Comparison of ENCODE assay signal across 39 cellular contexts in genomic region chr19:54412877-54413276, GRCh38. TPM values are rescaled to one million over a fixed set of nuclear protein-coding genes. Genes with fewer than 3 reads are reported as not detected.
"Had no signal": no experiment of that assay in that cellular context is flagged by ENCODE, and none has a peak within 500 bp of the region (broad histone marks: within the 10 kb centered on the region; RNA-seq: fewer than 3 reads in every experiment).

No MANE protein-coding gene starts in this region.

- H3K9me3 ChIP-seq: ascending aorta had no signal

- H3K4me3 Mint-ChIP-seq: activated CD4-positive, alpha-beta memory T cell treated with anti-CD3 and anti-CD28 coated beads, Interleukin-2, amount 10 ng/mL, durations not matched to agents 7 days and 5 days; activated CD4-positive, alpha-beta T cell treated with anti-CD3 and anti-CD28 coated beads for 36 hours; activated CD4-positive, alpha-beta T cell treated with anti-CD3 and anti-CD28 coated beads, Interleukin-2, amount 10 ng/mL, durations not matched to agents 7 days and 5 days; activated CD8-positive, alpha-beta memory T cell treated with anti-CD3 and anti-CD28 coated beads, Interleukin-2, amount 10 ng/mL, durations not matched to agents 7 days and 5 days; activated CD8-positive, alpha-beta T cell treated with anti-CD3 and anti-CD28 coated beads, Interleukin-2, amount 10 ng/mL, durations not matched to agents 7 days and 5 days; activated naive CD4-positive, alpha-beta T cell treated with anti-CD3 and anti-CD28 coated beads, Interleukin-2, amount 10 ng/mL, durations not matched to agents 7 days and 5 days; activated naive CD4-positive, alpha-beta T cell treated with anti-CD3 and anti-CD28 coated beads, Interleukin-2, amount 50 U/mL, for 24 hours; activated naive CD8-positive, alpha-beta T cell; activated naive CD8-positive, alpha-beta T cell treated with anti-CD3 and anti-CD28 coated beads, Interleukin-2, amount 10 ng/mL, durations not matched to agents 7 days and 5 days; activated naive CD8-positive, alpha-beta T cell treated with anti-CD3 and anti-CD28 coated beads, Interleukin-2, amount 50 U/mL, for 24 hours; activated T-cell treated with anti-CD3 and anti-CD28 coated beads, Interleukin-2, amount 50 U/mL, for 24 hours; central memory CD8-positive, alpha-beta T cell; T-helper 1 cell treated with Interleukin-12 subunit alpha and Interleukin-12 subunit beta and Interleukin-4 antibody, amounts not matched to agents 30 μg/mL and 1 μg/mL, for 36 hours; T-helper 2 cell treated with Interferon-gamma antibody and Interleukin-4, amounts not matched to agents 5 μg/mL and 100 μg/mL, for 36 hours had no signal

- FAIRE-seq: bronchial epithelial cell, TTC549 had no signal

- H3K27ac ChIP-seq: ascending aorta, cardiac muscle cell, VCaP had no signal

- ATAC-seq: activated CD4-positive, alpha-beta T cell treated with anti-CD3 and anti-CD28 coated beads for 36 hours; activated CD4-positive, CD25-positive, alpha-beta regulatory T cell treated with anti-CD3 and anti-CD28 coated beads, Interleukin-2, amount 50 U/mL, for 24 hours; activated CD8-positive, alpha-beta memory T cell treated with anti-CD3 and anti-CD28 coated beads, Interleukin-2, amount 10 ng/mL, durations not matched to agents 7 days and 5 days; activated CD8-positive, alpha-beta T cell treated with anti-CD3 and anti-CD28 coated beads, Interleukin-2, amount 10 ng/mL, durations not matched to agents 7 days and 5 days; activated naive CD8-positive, alpha-beta T cell treated with anti-CD3 and anti-CD28 coated beads, Interleukin-2, amount 50 U/mL, for 24 hours had no signal

- DNase-seq: activated CD4-positive, alpha-beta memory T cell treated with anti-CD3 and anti-CD28 coated beads, Interleukin-2, amount 10 ng/mL, durations not matched to agents 7 days and 5 days; activated CD4-positive, alpha-beta T cell treated with anti-CD3 and anti-CD28 coated beads for 1 hour; activated CD4-positive, alpha-beta T cell treated with anti-CD3 and anti-CD28 coated beads for 36 hours; activated CD4-positive, alpha-beta T cell treated with anti-CD3 and anti-CD28 coated beads for 48 hours; activated CD4-positive, alpha-beta T cell treated with anti-CD3 and anti-CD28 coated beads, Interleukin-2, amount 10 ng/mL, durations not matched to agents 7 days and 5 days; activated CD4-positive, alpha-beta T cell treated with anti-CD3 and anti-CD28 coated beads, Interleukin-2, amount 50 U/mL, for 48 hours; activated CD4-positive, CD25-positive, alpha-beta regulatory T cell; activated CD8-positive, alpha-beta memory T cell treated with anti-CD3 and anti-CD28 coated beads for 24 hours; activated CD8-positive, alpha-beta memory T cell treated with anti-CD3 and anti-CD28 coated beads, Interleukin-2, amount 10 ng/mL, durations not matched to agents 7 days and 5 days; activated CD8-positive, alpha-beta memory T cell treated with anti-CD3 and anti-CD28 coated beads, Interleukin-2, amount 50 U/mL, for 48 hours; activated CD8-positive, alpha-beta T cell treated with anti-CD3 and anti-CD28 coated beads, Interleukin-2, amount 10 ng/mL, durations not matched to agents 7 days and 5 days; activated effector memory CD4-positive, alpha-beta T cell treated with Interleukin-2 at 50 U/mL for 16 hours; activated gamma-delta T cell; activated naive CD4-positive, alpha-beta T cell treated with anti-CD3 and anti-CD28 coated beads, Interleukin-2, amount 10 ng/mL, durations not matched to agents 7 days and 5 days; activated naive CD4-positive, alpha-beta T cell treated with Interleukin-2 at 50 U/mL for 16 hours; activated naive CD8-positive, alpha-beta T cell treated with anti-CD3 and anti-CD28 coated beads, Interleukin-2, amount 10 ng/mL, durations not matched to agents 7 days and 5 days; activated naive CD8-positive, alpha-beta T cell treated with anti-CD3 and anti-CD28 coated beads, Interleukin-2, amount 50 U/mL, for 24 hours; activated T-cell treated with anti-CD3 and anti-CD28 coated beads, Interleukin-2, amount 50 U/mL, for 24 hours; activated T-cell treated with anti-CD3 and anti-CD28 coated beads, Interleukin-2, amount 50 U/mL, for 48 hours; amygdala; anterior cingulate cortex; caudate nucleus; cerebellar nuclear complex; T-helper 1 cell; T-helper 2 cell; T-helper 9 cell had no signal

- H3K4me1 ChIP-seq: ascending aorta had no signal

- H3K36me3 ChIP-seq: ascending aorta, cardiac muscle cell had no signal

- H3K27ac Mint-ChIP-seq: activated CD4-positive, alpha-beta memory T cell treated with anti-CD3 and anti-CD28 coated beads, Interleukin-2, amount 10 ng/mL, durations not matched to agents 7 days and 5 days; activated CD4-positive, alpha-beta T cell treated with anti-CD3 and anti-CD28 coated beads for 36 hours; activated CD4-positive, alpha-beta T cell treated with anti-CD3 and anti-CD28 coated beads, Interleukin-2, amount 10 ng/mL, durations not matched to agents 7 days and 5 days; activated CD8-positive, alpha-beta memory T cell treated with anti-CD3 and anti-CD28 coated beads, Interleukin-2, amount 10 ng/mL, durations not matched to agents 7 days and 5 days; activated CD8-positive, alpha-beta T cell treated with anti-CD3 and anti-CD28 coated beads, Interleukin-2, amount 10 ng/mL, durations not matched to agents 7 days and 5 days; activated naive CD4-positive, alpha-beta T cell treated with anti-CD3 and anti-CD28 coated beads, Interleukin-2, amount 10 ng/mL, durations not matched to agents 7 days and 5 days; activated naive CD4-positive, alpha-beta T cell treated with anti-CD3 and anti-CD28 coated beads, Interleukin-2, amount 50 U/mL, for 24 hours; activated naive CD8-positive, alpha-beta T cell; activated naive CD8-positive, alpha-beta T cell treated with anti-CD3 and anti-CD28 coated beads, Interleukin-2, amount 10 ng/mL, durations not matched to agents 7 days and 5 days; activated naive CD8-positive, alpha-beta T cell treated with anti-CD3 and anti-CD28 coated beads, Interleukin-2, amount 50 U/mL, for 24 hours; activated T-cell treated with anti-CD3 and anti-CD28 coated beads, Interleukin-2, amount 50 U/mL, for 24 hours; activated T-helper 2 cell treated with anti-CD3 and anti-CD28 coated beads, Interferon-gamma antibody, Interleukin-2, Interleukin-4, amounts not matched to agents 10 μg/mL and 5 μg/mL and 100 μg/mL, durations not matched to agents 14 hours and 24 hours and 36 hours; T-helper 1 cell treated with Interleukin-12 subunit alpha and Interleukin-12 subunit beta and Interleukin-4 antibody, amounts not matched to agents 30 μg/mL and 1 μg/mL, for 36 hours; T-helper 2 cell treated with Interferon-gamma antibody and Interleukin-4, amounts not matched to agents 5 μg/mL and 100 μg/mL, for 36 hours had no signal

- H3K4me3 ChIP-seq: ascending aorta, cardiac muscle cell had no signal

RNA-seq across cellular contexts. Expression of gene TTYH1, which starts 2.4 kb away (rescaled TPM):
- total RNA-seq: bronchial epithelial cell, cardiac muscle cell, chondrocyte had no signal

RNA-seq across cellular contexts. Expression of gene LAIR1, which starts 48.1 kb away (rescaled TPM):
- total RNA-seq: bronchial epithelial cell, cardiac muscle cell, chondrocyte had no signal
- polyA plus RNA-seq: cardiac muscle cell had no signal

RNA-seq across cellular contexts. Expression of gene LENG9, which starts 50.7 kb away (rescaled TPM):
- polyA plus RNA-seq: cardiac muscle cell had no signal
